ENCODE assay signal across 19 cellular contexts in the genomic region with DNA sequence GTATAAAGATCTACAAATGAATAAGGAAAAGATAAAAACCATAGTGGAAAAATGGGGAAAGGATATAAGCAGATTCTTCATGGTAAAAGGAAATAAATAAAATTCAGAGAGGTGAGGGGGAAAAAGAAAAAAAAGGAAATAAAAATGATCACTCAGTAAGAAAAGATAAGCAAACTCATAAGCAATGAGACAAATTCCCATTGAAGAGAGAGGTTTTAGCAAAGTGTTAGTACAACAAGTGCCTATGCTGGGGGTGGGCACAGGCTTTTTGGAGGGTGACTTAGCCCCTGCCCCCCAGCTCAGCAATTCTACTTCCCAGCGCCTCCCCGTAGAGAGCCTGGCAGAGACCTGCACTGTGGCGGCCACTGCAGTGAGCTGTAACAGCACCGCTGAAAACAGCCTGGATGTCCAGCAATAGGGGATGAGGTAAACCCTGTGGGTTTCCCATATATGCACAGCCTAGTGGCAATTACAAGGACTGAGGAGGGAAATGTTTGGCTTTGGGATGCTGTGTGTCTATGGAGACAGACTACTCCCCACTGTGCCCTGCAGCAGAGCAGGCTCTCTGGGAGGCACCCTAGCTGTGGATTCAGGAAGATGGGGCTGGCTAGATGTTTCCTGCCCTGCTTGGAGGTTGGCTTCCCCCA. TPM values are rescaled to one million over a fixed set of nuclear protein-coding genes. Genes with fewer than 3 reads are reported as not detected.
DNase-seq lines count a peak whose midpoint lies in the region; ATAC-seq and TF ChIP-seq lines count a peak whose summit lies in the region.
"Had no signal": no experiment of that assay in that cellular context is flagged by ENCODE, and none has a peak within 500 bp of the region (broad histone marks: within the 10 kb centered on the region; RNA-seq: fewer than 3 reads in every experiment).

No MANE protein-coding gene starts in this region.

- DNase-seq in natural killer cell (no peak), Panc1 (ENCODE audit: low read depth, low spot score) (no peak), fibroblast of the aortic adventitia (ENCODE audit: low read depth) (peak; percentile 11), NCI-H2029 (lab: John Stamatoyannopoulos, UW) (no peak)
- DNase-seq in natural killer cell treated with Interleukin-12 subunit alpha and Interleukin-12 subunit beta and Interleukin-15 and Interleukin-18, amount 100 ng/mL, for 72 hours (ENCODE audit: low spot score): no peak
- no peak for DNase-seq in activated CD4-positive, alpha-beta T cell treated with anti-CD3 and anti-CD28 coated beads for 48 hours
- DNase-seq: activated naive CD4-positive, alpha-beta T cell treated with Interleukin-2 at 50 U/mL for 16 hours; body of pancreas; DMS153; effector CD8-positive, alpha-beta T cell; hippocampal formation; left cardiac atrium; NCI-H1930; NCI-H524 treated with DMSO at 0.1 percent for 48 hours; stimulated activated CD4-positive, alpha-beta T cell treated with anti-CD3 and anti-CD28 coated beads, Interleukin-12 subunit alpha, Interleukin-12 subunit beta, amount 100 ng/mL, for 4 hours; stimulated activated naive CD8-positive, alpha-beta T cell treated with anti-CD3 and anti-CD28 coated beads, Interleukin-15, amount 100 ng/mL, for 72 hours had no signal

- H3K27ac ChIP-seq in Panc1 (ENCODE audit: low read length): no peak overlapping the region
- H3K27ac ChIP-seq: body of pancreas, Peyer's patch had no signal

- peaks cover 3 to 14% of the 10 kb centered on the region in 2 donors for H3K27me3 Mint-ChIP-seq in natural killer cell (ENCODE audit: low read depth in 2 of 2)
- peaks cover 4 to 9% of the 10 kb centered on the region in 2 donors for H3K27me3 Mint-ChIP-seq in natural killer cell treated with Interleukin-12 subunit alpha and Interleukin-12 subunit beta and Interleukin-15 and Interleukin-18, amount 100 ng/mL, for 72 hours

- H3K4me3 ChIP-seq in Panc1 (ENCODE audit: low read depth in 2 of 2, low read length in 2 of 2) (no peak overlapping the region), fibroblast of the aortic adventitia (ENCODE audit: low read depth, low read length) (no peak overlapping the region)
- H3K4me3 ChIP-seq: body of pancreas, Peyer's patch had no signal

- no peaks in the 10 kb centered on the region for H3K36me3 ChIP-seq in Panc1 (ENCODE audit: control insufficient read depth, insufficient read depth, low read length)
- H3K36me3 ChIP-seq: Peyer's patch had no signal

- no peaks in the 10 kb centered on the region for H3K27me3 ChIP-seq in Panc1 (ENCODE audit: control insufficient read depth, insufficient read depth, low read length)
- H3K27me3 ChIP-seq: body of pancreas, Peyer's patch had no signal

- no peak for TF ChIP-seq CTCF in natural killer cell (IDR thresholded peaks at IDR 0.05)
- TF ChIP-seq CTCF in Panc1 (IDR thresholded peaks at IDR 0.05): no peak
- no peak for TF ChIP-seq CTCF in fibroblast of the aortic adventitia (IDR thresholded peaks at IDR 0.05; ENCODE audit: insufficient read depth, low read length)

- in situ Hi-C loops in Panc1 (cut with HindIII; ENCODE audit: low pct_unique_long_range_greater_than_20kb, low sequenced_read_pairs): no loop called here

- CTCF ChIA-PET in Panc1 (lab: Charles Lee): no interaction called here

- no peak overlapping the region for H3K27ac Mint-ChIP-seq in natural killer cell
- peak overlapping the region in 1 of 2 donors; percentile 9 for H3K27ac Mint-ChIP-seq in natural killer cell treated with Interleukin-12 subunit alpha and Interleukin-12 subunit beta and Interleukin-15 and Interleukin-18, amount 100 ng/mL, for 72 hours
- H3K27ac Mint-ChIP-seq: stimulated activated naive CD8-positive, alpha-beta T cell treated with anti-CD3 and anti-CD28 coated beads, Interleukin-15, amount 100 ng/mL, for 72 hours had no signal

- H3K4me1 ChIP-seq in Panc1 (ENCODE audit: control insufficient read depth, insufficient read depth, low read length): peaks cover 3% of the 10 kb centered on the region

- no peaks in the 10 kb centered on the region for H3K9me3 ChIP-seq in Panc1 (ENCODE audit: control insufficient read depth, insufficient read depth, low read depth, low read length)
- H3K9me3 ChIP-seq: body of pancreas, Peyer's patch had no signal

- H3K4me3 Mint-ChIP-seq in natural killer cell: peak overlapping the region; percentile 60
- H3K4me3 Mint-ChIP-seq in natural killer cell treated with Interleukin-12 subunit alpha and Interleukin-12 subunit beta and Interleukin-15 and Interleukin-18, amount 100 ng/mL, for 72 hours: no peak overlapping the region
- H3K4me3 Mint-ChIP-seq: stimulated activated naive CD8-positive, alpha-beta T cell treated with anti-CD3 and anti-CD28 coated beads, Interleukin-15, amount 100 ng/mL, for 72 hours had no signal

- ATAC-seq in natural killer cell: no peak
- no peak for ATAC-seq in natural killer cell treated with Interleukin-12 subunit alpha and Interleukin-12 subunit beta and Interleukin-15 and Interleukin-18, amount 100 ng/mL, for 72 hours
- ATAC-seq in Panc1: peak; percentile 52
- ATAC-seq in HG03039 (IDR thresholded peaks at IDR 0.05; ENCODE audit: unreplicated experiment): no peak
- no peak for ATAC-seq in GM19463 (IDR thresholded peaks at IDR 0.05; ENCODE audit: unreplicated experiment)
- ATAC-seq: body of pancreas; left cardiac atrium; stimulated activated naive CD8-positive, alpha-beta T cell treated with anti-CD3 and anti-CD28 coated beads, Interleukin-15, amount 100 ng/mL, for 72 hours had no signal

- no peaks in the 10 kb centered on the region for H3K36me3 Mint-ChIP-seq in natural killer cell
- H3K36me3 Mint-ChIP-seq in natural killer cell treated with Interleukin-12 subunit alpha and Interleukin-12 subunit beta and Interleukin-15 and Interleukin-18, amount 100 ng/mL, for 72 hours: no peaks in the 10 kb centered on the region

- BruUV-seq in Panc1 (replicated peaks; lab: Mats Ljungman, UMichigan): no TSS peak

- POLR2A ChIA-PET in Panc1 (lab: Charles Lee): no interaction called here

- no peaks in the 10 kb centered on the region for H3K9me3 Mint-ChIP-seq in natural killer cell
- H3K9me3 Mint-ChIP-seq in natural killer cell treated with Interleukin-12 subunit alpha and Interleukin-12 subunit beta and Interleukin-15 and Interleukin-18, amount 100 ng/mL, for 72 hours: no peaks in the 10 kb centered on the region
- H3K9me3 Mint-ChIP-seq: stimulated activated naive CD8-positive, alpha-beta T cell treated with anti-CD3 and anti-CD28 coated beads, Interleukin-15, amount 100 ng/mL, for 72 hours had no signal

- intact Hi-C loops in natural killer cell (cut with micrococcal nuclease): loop anchor here (5.0 kb wide), 1 partner anchor 137 kb away; no protein-coding TSS in a partner anchor
- intact Hi-C loops in Panc1 (cut with micrococcal nuclease; ENCODE audit: unreplicated experiment): no loop called here

- H3K4me1 Mint-ChIP-seq in natural killer cell: peaks cover 14 to 20% of the 10 kb centered on the region in 2 donors
- peaks cover 12 to 15% of the 10 kb centered on the region in 2 donors for H3K4me1 Mint-ChIP-seq in natural killer cell treated with Interleukin-12 subunit alpha and Interleukin-12 subunit beta and Interleukin-15 and Interleukin-18, amount 100 ng/mL, for 72 hours (ENCODE audit: low read depth in 2 of 2)

RNA-seq across cellular contexts. Expression of gene SFMBT1, which starts 23.7 kb away (rescaled TPM):
- total RNA-seq in natural killer cell (10 to 100 TPM; 20.2 to 22.3 (median 22.2) TPM), Panc1 (2021; ENCODE audit: unreplicated experiment) (24.4 TPM), fibroblast of the aortic adventitia (ENCODE audit: low replicate concordance) (7.5 and 12.5 TPM in 2 replicates)
- 10 to 100 TPM; 20.0 to 25.5 TPM for total RNA-seq in natural killer cell treated with Interleukin-12 subunit alpha and Interleukin-12 subunit beta and Interleukin-15 and Interleukin-18, amount 100 ng/mL, for 72 hours
- 10.6 TPM for polyA plus RNA-seq in Panc1 (2012; ENCODE audit: insufficient read length)
